ENCODE assay signal across 8 cellular contexts in the genomic region with DNA sequence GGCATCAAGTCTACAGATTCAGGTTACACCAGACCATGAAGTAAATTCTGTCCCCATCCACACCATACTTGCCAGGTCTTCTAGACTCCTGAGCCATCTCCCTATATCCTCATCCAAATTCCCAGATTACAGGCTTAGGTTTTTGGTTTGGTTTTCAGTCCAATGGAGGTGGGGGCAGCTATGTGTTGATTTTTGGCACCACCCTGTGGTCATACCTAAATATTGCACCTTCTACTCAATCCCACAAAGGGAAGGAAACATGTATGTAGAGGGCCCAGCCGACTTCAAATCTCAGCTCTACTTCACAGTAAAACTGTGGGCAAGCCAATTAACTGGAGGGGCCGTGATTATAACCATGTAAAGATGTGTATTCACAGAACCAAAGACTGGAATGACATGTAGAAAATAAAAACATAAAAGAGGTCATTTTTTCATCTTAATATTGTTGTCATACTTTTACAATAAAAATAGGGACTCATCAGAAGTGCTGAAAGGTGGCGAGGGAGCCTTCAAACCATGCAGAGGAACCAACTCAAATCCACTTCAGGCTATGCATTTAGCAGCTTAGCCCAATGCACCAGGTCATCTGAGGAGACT.
A peak's percentile ranks its signal among the peaks of the same experiment; 100 is the strongest.
DNase-seq lines count a peak whose midpoint lies in the region; ATAC-seq lines count a peak whose summit lies in the region.

No MANE protein-coding gene starts in this region.

- H3K4me3 Mint-ChIP-seq in activated T-cell treated with anti-CD3 and anti-CD28 coated beads, Interleukin-2, amount 50 U/mL, for 24 hours: no peak overlapping the region
- no peak overlapping the region for H3K4me3 Mint-ChIP-seq in memory B cell

- H3K27ac Mint-ChIP-seq in activated T-cell treated with anti-CD3 and anti-CD28 coated beads, Interleukin-2, amount 50 U/mL, for 24 hours: no peak overlapping the region
- no peak overlapping the region for H3K27ac Mint-ChIP-seq in memory B cell

- H3K4me1 Mint-ChIP-seq in activated T-cell treated with anti-CD3 and anti-CD28 coated beads, Interleukin-2, amount 50 U/mL, for 24 hours (ENCODE audit: low read depth): no peaks in the 10 kb centered on the region
- peaks cover 11% of the 10 kb centered on the region for H3K4me1 Mint-ChIP-seq in memory B cell

- peaks cover 79% of the 10 kb centered on the region for H3K36me3 Mint-ChIP-seq in activated T-cell treated with anti-CD3 and anti-CD28 coated beads, Interleukin-2, amount 50 U/mL, for 24 hours (ENCODE audit: low read depth)
- H3K36me3 Mint-ChIP-seq in memory B cell: peaks cover 28% of the 10 kb centered on the region

- DNase-seq in activated T-cell treated with anti-CD3 and anti-CD28 coated beads for 4 hours: peak; percentile 15
- no peak for DNase-seq in activated T-cell treated with anti-CD3 and anti-CD28 coated beads, Interleukin-2, amount 50 U/mL, for 24 hours
- peak; percentile 34 for DNase-seq in RPMI8226
- peak; percentile 56 for DNase-seq in ecto neural progenitor cell (ENCODE audit: low spot score)
- peak in 1 of 2 donors; percentile 39 for DNase-seq in memory B cell (ENCODE audit: low spot score in 2 of 2)

- no peaks in the 10 kb centered on the region for H3K9me3 Mint-ChIP-seq in activated T-cell treated with anti-CD3 and anti-CD28 coated beads, Interleukin-2, amount 50 U/mL, for 24 hours
- H3K9me3 Mint-ChIP-seq in memory B cell: no peaks in the 10 kb centered on the region

- H3K27me3 Mint-ChIP-seq in activated T-cell treated with anti-CD3 and anti-CD28 coated beads, Interleukin-2, amount 50 U/mL, for 24 hours: no peaks in the 10 kb centered on the region
- H3K27me3 Mint-ChIP-seq in memory B cell: no peaks in the 10 kb centered on the region

- ATAC-seq in HG02885 (IDR thresholded peaks at IDR 0.05; ENCODE audit: poor library complexity, unreplicated experiment) (peak; percentile 57), memory B cell (ENCODE audit: low read depth) (peak; percentile 63), HG02970 (IDR thresholded peaks at IDR 0.05; ENCODE audit: low FRiP score, unreplicated experiment) (no peak), GM21381 (IDR thresholded peaks at IDR 0.05; ENCODE audit: unreplicated experiment) (no peak)

Comparison
In these comparisons a context has a peak if more than half of its experiments do, and no peak if none do; other contexts are left out.
1. ATAC-seq: peak in HG02885 (single experiment) and memory B cell (single experiment); none in HG02970 (single experiment) and GM21381 (single experiment).